15 cellular contexts compared by ENCODE assay signal in the genomic region with DNA sequence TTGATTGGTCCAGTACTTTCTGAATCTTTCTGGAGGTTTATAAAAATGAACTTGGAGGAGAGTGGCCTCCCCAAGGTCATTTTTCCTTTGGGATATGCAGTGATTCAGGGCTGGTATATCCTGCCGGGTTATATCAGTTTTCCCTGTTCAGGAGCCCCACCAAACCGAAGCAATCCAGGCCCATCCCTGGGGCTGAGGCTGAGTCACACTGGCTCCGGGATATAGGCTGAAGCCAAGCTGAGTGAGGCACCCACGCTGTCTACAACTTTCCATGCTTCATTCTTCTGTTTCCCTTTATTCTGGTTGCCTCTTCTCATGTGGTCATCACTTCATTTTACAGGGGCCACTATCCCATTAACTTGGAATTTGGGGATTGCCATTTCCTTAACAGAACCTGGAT. TPM values are rescaled to one million over a fixed set of nuclear protein-coding genes. Genes with fewer than 3 reads are reported as not detected.
DNase-seq lines count a peak whose midpoint lies in the region; ATAC-seq and TF ChIP-seq lines count a peak whose summit lies in the region.
"Had no signal": no experiment of that assay in that cellular context is flagged by ENCODE, and none has a peak within 500 bp of the region (broad histone marks: within the 10 kb centered on the region; RNA-seq: fewer than 3 reads in every experiment).

No MANE protein-coding gene starts in this region.

- ATAC-seq in HCT116 (no peak), heart right ventricle (peak in 5 of 8 donors; percentile 18 to 65 (median 33))
- ATAC-seq: CD8-positive, alpha-beta T cell had no signal

- no peak for TF ChIP-seq POLR2A in HCT116 (IDR thresholded peaks at IDR 0.05; ENCODE audit: borderline replicate concordance, extremely low read depth, insufficient read depth, insufficient read length)

- intact Hi-C loops in HCT116 (cut with micrococcal nuclease): no loop called here
- intact Hi-C loops in ascending aorta (cut with DNase I): loop anchor here (2.0 to 5.0 kb wide), 3 partner anchors 40 to 946 kb away; partner anchors contain the start of genes KRAS and RASSF8
- intact Hi-C loops in heart right ventricle (cut with DNase I): loop anchor here in 7 of 10 donors (5.0 kb wide), 4 partner anchors 71 to 99 kb away; partner anchors contain the start of gene BHLHE41 (in 5 of the 7)

- H3K4me2 ChIP-seq in HCT116 (ENCODE audit: low read length): no peak overlapping the region

- RAD21 ChIA-PET in HCT116 (lab: Charles Lee; ENCODE audit: low non-redundant PET in 1 of 2, low total read pairs in 2 of 2, uncharacterized antibody in 2 of 2, unreplicated experiment in 2 of 2): no interaction called here

- H2AFZ ChIP-seq in HCT116 (ENCODE audit: low read depth, low read length, poor library complexity, severe bottlenecking): peak overlapping the region; percentile 16

- DNase-seq in HCT116 (ENCODE audit: low read depth, low spot score): no peak
- DNase-seq in ascending aorta (ENCODE audit: low spot score in 2 of 2): peak in 1 of 2 donors; percentile 74
- DNase-seq in heart right ventricle: peak; percentile 23 to 29
- DNase-seq in epidermal melanocyte (ENCODE audit: insufficient read length, low spot score): no peak
- DNase-seq in NOMO-1 treated with dmso at 0.1 percent for 144 hours (lab: John Stamatoyannopoulos, UW; ENCODE audit: unreplicated experiment): no peak
- no peak for DNase-seq in central memory CD4-positive, alpha-beta T cell
- no peak for DNase-seq in cerebellar cortex (ENCODE audit: low spot score)
- DNase-seq: activated T-cell treated with anti-CD3 and anti-CD28 coated beads, Interleukin-2, amount 50 U/mL, for 1 hour; CD8-positive, alpha-beta T cell; MM.1S; SHP77; WERI-Rb-1 had no signal

- H3K4me1 ChIP-seq in HCT116 (ENCODE audit: control insufficient read depth in 1 of 2, insufficient read depth in 2 of 2, low read length in 2 of 2) (no peaks in the 10 kb centered on the region), ascending aorta (peaks cover 0 to 21% of the 10 kb centered on the region in 2 donors), heart right ventricle (peaks cover 0 to 55% (median 26%) of the 10 kb centered on the region in 9 donors), stomach smooth muscle (ENCODE audit: control insufficient read depth, insufficient read depth, low read length) (peaks cover 18% of the 10 kb centered on the region)
- H3K4me1 ChIP-seq: prostate gland had no signal

- no peaks in the 10 kb centered on the region for H4K20me1 ChIP-seq in HCT116 (ENCODE audit: insufficient read depth)

- CTCF ChIA-PET in HCT116 (lab: Charles Lee): no interaction called here

- H3K36me3 ChIP-seq in HCT116 (ENCODE audit: control insufficient read depth in 1 of 2, insufficient read depth in 2 of 2, low read length in 2 of 2) (no peaks in the 10 kb centered on the region), ascending aorta (no peaks in the 10 kb centered on the region), heart right ventricle (no peaks in the 10 kb centered on the region), stomach smooth muscle (ENCODE audit: control insufficient read depth in 2 of 2, insufficient read depth in 2 of 2, low read length in 2 of 2) (no peaks in the 10 kb centered on the region)
- H3K36me3 ChIP-seq: prostate gland, tibial nerve, WERI-Rb-1 had no signal

- WGBS in heart right ventricle, 2 donors: 54 to 58% methylated on average over 4 of the region's 4 CpGs

- no peak overlapping the region for H3K27ac ChIP-seq in HCT116 (ENCODE audit: low read depth, low read length)
- H3K27ac ChIP-seq in ascending aorta: peak overlapping the region; percentile 88 to 90
- H3K27ac ChIP-seq in heart right ventricle: peak overlapping the region in 4 of 10 donors; percentile 29 to 95 (median 92)
- peak overlapping the region; percentile 19 for H3K27ac ChIP-seq in stomach smooth muscle (ENCODE audit: low read length)
- H3K27ac ChIP-seq: prostate gland, WERI-Rb-1 had no signal

- TF ChIP-seq CTCF in HCT116 (IDR thresholded peaks at IDR 0.05 in 2 of 3, conservative IDR thresholded peaks at IDR 0.05 in 1 of 3; ENCODE audit: borderline replicate concordance in 1 of 3, insufficient read depth in 1 of 3, low read depth in 2 of 3, low read length in 2 of 3): no peak
- no peak for TF ChIP-seq CTCF in ascending aorta (IDR thresholded peaks at IDR 0.05)
- no peak for TF ChIP-seq CTCF in heart right ventricle (IDR thresholded peaks at IDR 0.05)

- no peaks in the 10 kb centered on the region for H3K9me2 ChIP-seq in HCT116 (ENCODE audit: insufficient read depth)

- POLR2A ChIA-PET in HCT116 (lab: Charles Lee): no interaction called here

- H3K9me3 ChIP-seq in HCT116 (ENCODE audit: control insufficient read depth in 1 of 2, insufficient read depth in 1 of 2, low read depth in 1 of 2, low read length in 2 of 2): no peaks in the 10 kb centered on the region
- no peaks in the 10 kb centered on the region for H3K9me3 ChIP-seq in ascending aorta
- H3K9me3 ChIP-seq in heart right ventricle: no peaks in the 10 kb centered on the region
- H3K9me3 ChIP-seq in stomach smooth muscle (ENCODE audit: control insufficient read depth in 2 of 2, low read length in 2 of 2): no peaks in the 10 kb centered on the region
- H3K9me3 ChIP-seq: prostate gland, tibial nerve had no signal

- H3K9ac ChIP-seq in HCT116 (ENCODE audit: low read length): no peak overlapping the region
- H3K9ac ChIP-seq in stomach smooth muscle (ENCODE audit: low read length in 2 of 2): no peak overlapping the region

- no peaks in the 10 kb centered on the region for H3K79me2 ChIP-seq in HCT116 (ENCODE audit: insufficient read depth, low read length)

- H3K4me3 ChIP-seq in HCT116 (replicated peaks in 1 of 2; ENCODE audit: low read depth in 1 of 2, low read length in 2 of 2) (no peak overlapping the region), ascending aorta (no peak overlapping the region), heart right ventricle (no peak overlapping the region), stomach smooth muscle (ENCODE audit: low read length in 2 of 2) (peak overlapping the region in 1 of 2 donors; percentile 16)
- H3K4me3 ChIP-seq: prostate gland, tibial nerve had no signal

- no peak for TF ChIP-seq RAD21 in HCT116 (IDR thresholded peaks at IDR 0.05; ENCODE audit: low read depth)

- H3K27me3 ChIP-seq in HCT116 (ENCODE audit: insufficient read depth, low read length) (no peaks in the 10 kb centered on the region; the same call in 1 of the 2 replicates), ascending aorta (no peaks in the 10 kb centered on the region), heart right ventricle (peaks cover 0 to 31% (median 0%) of the 10 kb centered on the region in 7 donors), stomach smooth muscle (ENCODE audit: control insufficient read depth in 1 of 2, insufficient read depth in 2 of 2, low read length in 2 of 2) (no peaks in the 10 kb centered on the region)
- H3K27me3 ChIP-seq: tibial nerve had no signal

- BruUV-seq in HCT116 (replicated peaks; lab: Mats Ljungman, UMichigan): no TSS peak

TF ChIP-seq in HCT116, 20 proteins besides CTCF, POLR2A, EP300 and RAD21 (continues in another document):
- no peak for TF ChIP-seq REST (IDR thresholded peaks at IDR 0.05; ENCODE audit: low read depth)
- TF ChIP-seq, protein P1, sequence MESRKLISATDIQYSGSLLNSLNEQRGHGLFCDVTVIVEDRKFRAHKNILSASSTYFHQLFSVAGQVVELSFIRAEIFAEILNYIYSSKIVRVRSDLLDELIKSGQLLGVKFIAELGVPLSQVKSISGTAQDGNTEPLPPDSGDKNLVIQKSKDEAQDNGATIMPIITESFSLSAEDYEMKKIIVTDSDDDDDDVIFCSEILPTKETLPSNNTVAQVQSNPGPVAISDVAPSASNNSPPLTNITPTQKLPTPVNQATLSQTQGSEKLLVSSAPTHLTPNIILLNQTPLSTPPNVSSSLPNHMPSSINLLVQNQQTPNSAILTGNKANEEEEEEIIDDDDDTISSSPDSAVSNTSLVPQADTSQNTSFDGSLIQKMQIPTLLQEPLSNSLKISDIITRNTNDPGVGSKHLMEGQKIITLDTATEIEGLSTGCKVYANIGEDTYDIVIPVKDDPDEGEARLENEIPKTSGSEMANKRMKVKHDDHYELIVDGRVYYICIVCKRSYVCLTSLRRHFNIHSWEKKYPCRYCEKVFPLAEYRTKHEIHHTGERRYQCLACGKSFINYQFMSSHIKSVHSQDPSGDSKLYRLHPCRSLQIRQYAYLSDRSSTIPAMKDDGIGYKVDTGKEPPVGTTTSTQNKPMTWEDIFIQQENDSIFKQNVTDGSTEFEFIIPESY (IDR thresholded peaks at IDR 0.05; ENCODE audit: extremely low read depth, insufficient replicate concordance, low read length): no peak
- TF ChIP-seq SIN3A (IDR thresholded peaks at IDR 0.05; ENCODE audit: low read depth): no peak
- no peak for TF ChIP-seq TCF7L2 (IDR thresholded peaks at IDR 0.05; ENCODE audit: borderline replicate concordance, extremely low read depth, insufficient read depth, insufficient read length)
- TF ChIP-seq SRF (IDR thresholded peaks at IDR 0.05; ENCODE audit: low read depth): no peak
- TF ChIP-seq CBX3 (IDR thresholded peaks at IDR 0.05; ENCODE audit: low read depth): no peak

RNA-seq across cellular contexts. Expression of gene SSPN, which starts 3.4 kb away (rescaled TPM):
- total RNA-seq in HCT116 (2021; ENCODE audit: unreplicated experiment) (0.17 TPM), ascending aorta (56.3 TPM), heart right ventricle (100 to 1,000 TPM in 4 of 10 donors, 10 to 100 TPM in 6; 34.0 to 115 (median 95.5) TPM)
- polyA plus RNA-seq in HCT116 (2012): 0.10 TPM in 1 of 2 replicates, not detected in the other
- 10 to 100 TPM in 1 of 2 donors, 1 to 10 TPM in 1; 5.9 to 13.0 TPM for polyA plus RNA-seq in heart right ventricle
- total RNA-seq: CD8-positive, alpha-beta T cell had no signal

Comparison
In these comparisons a context has a peak if more than half of its experiments do, and no peak if none do; other contexts are left out.
1. DNase-seq: peak in heart right ventricle (2 of 2); none in HCT116 (single experiment), epidermal melanocyte (single experiment), NOMO-1 treated with dmso at 0.1 percent for 144 hours (single experiment), central memory CD4-positive, alpha-beta T cell (single experiment) and cerebellar cortex (single experiment).
2. RNA of gene SSPN, which starts 3.4 kb away (total RNA-seq): 34.0 to 115 TPM in heart right ventricle and 56.3 TPM in ascending aorta (single experiment); 0.17 TPM in HCT116 (single experiment); every median in the first group is over 10 times any median in the second.